ENCODE assay signal across 11 cellular contexts in genomic region chr11:62879150-62879549, GRCh38. TPM values are rescaled to one million over a fixed set of nuclear protein-coding genes. Genes with fewer than 3 reads are reported as not detected.
DNase-seq lines count a peak whose midpoint lies in the region; ATAC-seq, FAIRE-seq and TF ChIP-seq lines count a peak whose summit lies in the region.
"Had no signal": no experiment of that assay in that cellular context is flagged by ENCODE, and none has a peak within 500 bp of the region (broad histone marks: within the 10 kb centered on the region; RNA-seq: fewer than 3 reads in every experiment).

No MANE protein-coding gene starts in this region.

- 0 out of 2 replicates have a peak, but pooled peaks cover 3% of the 10 kb centered on the region for H4K20me1 ChIP-seq in GM23248 (ENCODE audit: insufficient read depth)

- in situ Hi-C loops in GM23248 (cut with MboI) = no loop called here

- no peak for ATAC-seq in RWPE2 (ENCODE audit: low read depth)
- no peak for ATAC-seq in HG03342 (IDR thresholded peaks at IDR 0.05; ENCODE audit: unreplicated experiment)
- ATAC-seq: sciatic nerve had no signal

- H3K4me1 ChIP-seq in GM23248 (ENCODE audit: insufficient read depth) (peaks cover 27% of the 10 kb centered on the region), RWPE2 (ENCODE audit: insufficient read depth, poor library complexity, severe bottlenecking) (peaks cover 23% of the 10 kb centered on the region), esophagus squamous epithelium (peaks cover 37 to 69% (median 39%) of the 10 kb centered on the region in 3 donors), skeletal muscle tissue (ENCODE audit: control insufficient read depth in 3 of 3, insufficient read depth in 3 of 3, low read length in 3 of 3) (peaks cover 35 to 36% (median 36%) of the 10 kb centered on the region in 3 donors)

- no peak for FAIRE-seq in D721Med (lab: Jason Lieb, UNC)
- FAIRE-seq: G401.6 had no signal

- DNase-seq in GM23248 (no peak), RWPE2 (ENCODE audit: low spot score) (no peak), esophagus squamous epithelium (lab: John Stamatoyannopoulos, UW) (no peak), D721Med (ENCODE audit: insufficient read length, low spot score) (no peak), head of caudate nucleus (no peak), Kasumi-1 (lab: John Stamatoyannopoulos, UW) (no peak)

- H3K27ac ChIP-seq in GM23248 = peak overlapping the region; percentile 99
- H3K27ac ChIP-seq in RWPE2 (ENCODE audit: poor library complexity, severe bottlenecking) = peak overlapping the region; percentile 92
- peak overlapping the region; percentile 95 to 100 (median 98) for H3K27ac ChIP-seq in esophagus squamous epithelium
- H3K27ac ChIP-seq in skeletal muscle tissue (ENCODE audit: low read depth, low read length) = peak overlapping the region; percentile 98

- no peak for TF ChIP-seq POLR2A in esophagus squamous epithelium (IDR thresholded peaks at IDR 0.05)

- H3K27me3 ChIP-seq in GM23248 (replicated peaks; ENCODE audit: insufficient read depth) (no peaks in the 10 kb centered on the region), RWPE2 (ENCODE audit: insufficient read depth, poor library complexity, severe bottlenecking) (no peaks in the 10 kb centered on the region), esophagus squamous epithelium (no peaks in the 10 kb centered on the region), skeletal muscle tissue (ENCODE audit: control insufficient read depth in 3 of 3, insufficient read depth in 3 of 3, low read length in 3 of 3) (no peaks in the 10 kb centered on the region)

- H3K9ac ChIP-seq in GM23248 = peak overlapping the region; percentile 100
- peak overlapping the region in 1 of 3 donors; percentile 100 for H3K9ac ChIP-seq in skeletal muscle tissue (ENCODE audit: low read depth in 1 of 3, low read length in 3 of 3)

- no peaks in the 10 kb centered on the region for H3K9me2 ChIP-seq in GM23248 (ENCODE audit: insufficient read depth)

- H3K4me2 ChIP-seq in GM23248 (ENCODE audit: unreplicated experiment) = peak overlapping the region; percentile 89

- peak overlapping the region; percentile 35; the same call in 1 of the 2 replicates for H2AFZ ChIP-seq in GM23248

- TF ChIP-seq CTCF in RWPE2 (IDR thresholded peaks at IDR 0.05; ENCODE audit: poor library complexity, severe bottlenecking) (no peak), esophagus squamous epithelium (IDR thresholded peaks at IDR 0.05) (no peak), D721Med (IDR thresholded peaks at IDR 0.05; ENCODE audit: insufficient read depth, missing control alignments) (no peak)

- H3F3A ChIP-seq in GM23248 (ENCODE audit: insufficient read depth) = peaks cover 36% of the 10 kb centered on the region

- peaks cover 33% of the 10 kb centered on the region for H3K79me2 ChIP-seq in GM23248 (ENCODE audit: insufficient read depth)

- H3K9me3 ChIP-seq in GM23248 (ENCODE audit: low read depth) = no peaks in the 10 kb centered on the region
- no peaks in the 10 kb centered on the region for H3K9me3 ChIP-seq in RWPE2 (ENCODE audit: severe bottlenecking)
- H3K9me3 ChIP-seq in esophagus squamous epithelium = no peaks in the 10 kb centered on the region
- H3K9me3 ChIP-seq in skeletal muscle tissue (ENCODE audit: control insufficient read depth in 3 of 3, low read length in 3 of 3) = no peaks in the 10 kb centered on the region

- intact Hi-C loops in esophagus squamous epithelium (cut with DNase I) (no loop called here), head of caudate nucleus (cut with DNase I) (no loop called here)

- H3K4me3 ChIP-seq in GM23248 (peak overlapping the region; percentile 93), RWPE2 (ENCODE audit: severe bottlenecking) (no peak overlapping the region), esophagus squamous epithelium (peak overlapping the region in 1 of 4 donors; percentile 74), skeletal muscle tissue (ENCODE audit: low read length in 3 of 3) (peak overlapping the region in 1 of 3 donors; percentile 100)

- H3K36me3 ChIP-seq in GM23248 (ENCODE audit: low read depth) = peaks cover 25% of the 10 kb centered on the region
- peaks cover 68% of the 10 kb centered on the region for H3K36me3 ChIP-seq in RWPE2 (ENCODE audit: low read depth)
- peaks cover 7 to 22% (median 20%) of the 10 kb centered on the region in 3 donors for H3K36me3 ChIP-seq in esophagus squamous epithelium
- peaks cover 15 to 19% (median 16%) of the 10 kb centered on the region in 3 donors for H3K36me3 ChIP-seq in skeletal muscle tissue (ENCODE audit: control insufficient read depth in 3 of 3, insufficient read depth in 3 of 3, low read length in 3 of 3)

- WGBS in GM23248 (ENCODE audit: low coverage in 1 of 2, low lambda C conversion rate in 2 of 2, missing lambda C conversion rate in 2 of 2), 2 experiments = 63 to 65% methylated on average over 4 of the region's 4 CpGs
- WGBS in esophagus squamous epithelium, 2 donors = 54 to 67% methylated on average over 4 of the region's 4 CpGs

RNA-seq across cellular contexts. Expression of gene SLC3A2, which starts 1.5 kb away (rescaled TPM):
- total RNA-seq in GM23248 (2014; rRNA removed; shearing (Covaris generic)) = 290 and 301 TPM in 2 replicates
- polyA plus RNA-seq in GM23248 (2016; fragmentation: Nextera tagmentation; extraction: Ambion mirVana) = 310 and 319 TPM in 2 replicates
- total RNA-seq in esophagus squamous epithelium (100 to 1,000 TPM; 132 to 373 (median 153) TPM), skeletal muscle tissue (56.4 TPM)

RNA-seq across cellular contexts. Expression of gene WDR74, which starts 39.8 kb away (rescaled TPM):
- 41.4 and 50.4 TPM in 2 replicates for total RNA-seq in GM23248 (2014; rRNA removed; shearing (Covaris generic))
- 33.6 and 34.3 TPM in 2 replicates for polyA plus RNA-seq in GM23248 (2016; fragmentation: Nextera tagmentation; extraction: Ambion mirVana)
- total RNA-seq in esophagus squamous epithelium (10 to 100 TPM; 31.7 to 74.0 (median 44.3) TPM), skeletal muscle tissue (65.8 TPM)

RNA-seq across cellular contexts. Expression of gene CHRM1, which starts 42.0 kb away (rescaled TPM):
- not detected in 2 replicates for total RNA-seq in GM23248 (2014; rRNA removed; shearing (Covaris generic))
- polyA plus RNA-seq in GM23248 (2016; fragmentation: Nextera tagmentation; extraction: Ambion mirVana) = not detected in 2 replicates
- under 1 TPM in 2 of 4 donors, not detected in 2; 0.30 to 0.73 TPM for total RNA-seq in esophagus squamous epithelium
- total RNA-seq in skeletal muscle tissue = not detected
- total RNA-seq: sciatic nerve, subcutaneous adipose tissue had no signal

RNA-seq across cellular contexts. Expression of gene TEX54, which starts 46.5 kb away (rescaled TPM):
- total RNA-seq in GM23248 (2014; rRNA removed; shearing (Covaris generic)) = not detected in 2 replicates
- polyA plus RNA-seq in GM23248 (2016; fragmentation: Nextera tagmentation; extraction: Ambion mirVana) = 0.44 TPM in 1 of 2 replicates, not detected in the other
- total RNA-seq in esophagus squamous epithelium = not detected
- not detected for total RNA-seq in skeletal muscle tissue
- total RNA-seq: sciatic nerve, subcutaneous adipose tissue had no signal

RNA-seq across cellular contexts. Expression of gene STX5, which starts 47.3 kb away (rescaled TPM):
- 43.9 and 45.7 TPM in 2 replicates for total RNA-seq in GM23248 (2014; rRNA removed; shearing (Covaris generic))
- 32.0 and 34.0 TPM in 2 replicates for polyA plus RNA-seq in GM23248 (2016; fragmentation: Nextera tagmentation; extraction: Ambion mirVana)
- 10 to 100 TPM; 23.0 to 34.7 (median 24.2) TPM for total RNA-seq in esophagus squamous epithelium
- total RNA-seq in skeletal muscle tissue = 33.9 TPM
